10 cellular contexts compared by ENCODE assay signal in the genomic region with DNA sequence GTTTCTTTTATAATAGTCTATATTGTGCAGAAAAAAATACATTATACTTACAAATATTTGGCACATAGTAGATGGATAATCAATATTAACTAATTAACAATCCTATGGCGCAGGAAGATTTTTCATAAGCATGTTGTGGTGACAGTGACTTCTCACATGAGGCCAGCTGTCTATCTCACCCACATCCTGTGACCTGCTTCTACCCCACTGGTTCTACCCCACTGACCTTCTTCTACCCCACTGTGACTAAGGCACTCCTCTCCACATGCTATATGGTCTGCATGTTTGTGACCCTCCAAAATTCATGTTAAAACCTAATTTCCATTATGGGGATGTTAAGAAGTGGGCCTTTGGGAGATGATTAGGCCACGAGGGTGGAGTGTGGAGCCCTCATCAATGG.
"Had no signal": no experiment of that assay in that cellular context is flagged by ENCODE, and none has a peak within 500 bp of the region (broad histone marks: within the 10 kb centered on the region; RNA-seq: fewer than 3 reads in every experiment).

No MANE protein-coding gene starts in this region.

- H3K4me3 ChIP-seq: GM23248, HAP-1 had no signal

- H3K36me3 ChIP-seq: HAP-1 had no signal

- DNase-seq: GM23248, GOT3, H7, HFFc6, KBM-7 had no signal

- H3K4me1 ChIP-seq: HAP-1 had no signal

- H3K27ac ChIP-seq: GM23248, HL-60, KMS-11 had no signal

- ATAC-seq: HCT116, HepG2 had no signal

- H3K9me3 ChIP-seq: HAP-1 had no signal
